ENCODE assay signal across 23 cellular contexts in the genomic region with DNA sequence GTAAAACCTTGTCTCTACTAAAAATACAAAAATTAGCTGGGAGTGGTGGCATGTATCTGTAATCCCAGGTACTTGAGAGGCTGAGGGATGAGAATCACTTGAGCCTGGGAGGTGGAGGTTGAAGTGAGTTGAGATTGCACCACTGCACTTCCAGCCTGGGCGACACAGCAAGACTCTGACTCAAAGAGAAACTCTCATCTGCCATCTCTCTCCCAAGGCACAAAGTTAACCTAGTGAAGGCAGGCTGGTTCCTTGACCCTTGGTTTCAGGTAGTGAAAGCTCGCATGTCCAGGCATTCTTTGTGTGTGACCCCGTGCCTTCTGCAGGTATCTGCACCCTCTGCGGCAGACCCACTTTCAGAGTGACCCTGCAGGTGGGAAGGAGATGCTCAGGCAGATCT.
DNase-seq lines count a peak whose midpoint lies in the region; ATAC-seq and TF ChIP-seq lines count a peak whose summit lies in the region.
"Had no signal": no experiment of that assay in that cellular context is flagged by ENCODE, and none has a peak within 500 bp of the region (broad histone marks: within the 10 kb centered on the region; RNA-seq: fewer than 3 reads in every experiment).

No MANE protein-coding gene starts in this region.

- no peaks in the 10 kb centered on the region for H3K9me3 Mint-ChIP-seq in activated naive CD4-positive, alpha-beta T cell treated with anti-CD3 and anti-CD28 coated beads for 36 hours
- H3K9me3 Mint-ChIP-seq: neural crest cell had no signal

- no peaks in the 10 kb centered on the region for H3K36me3 ChIP-seq in BLaER1
- H3K36me3 ChIP-seq in MM.1S (replicated peaks; ENCODE audit: insufficient read depth, low read length): no peaks in the 10 kb centered on the region

- H3K4me1 Mint-ChIP-seq in T-helper 17 cell: no peaks in the 10 kb centered on the region
- H3K4me1 Mint-ChIP-seq in activated naive CD4-positive, alpha-beta T cell treated with anti-CD3 and anti-CD28 coated beads for 36 hours (ENCODE audit: low read depth): no peaks in the 10 kb centered on the region
- H3K4me1 Mint-ChIP-seq: neural crest cell had no signal

- H3K4me1 ChIP-seq in BLaER1 (peaks cover 63% of the 10 kb centered on the region), MM.1S (ENCODE audit: low read length) (no peaks in the 10 kb centered on the region)
- H3K4me1 ChIP-seq: psoas muscle had no signal

- no peaks in the 10 kb centered on the region for H3F3A ChIP-seq in MM.1S (ENCODE audit: insufficient read depth, low read length)

- no peaks in the 10 kb centered on the region for H3K9me3 ChIP-seq in BLaER1
- H3K9me3 ChIP-seq in T-helper 17 cell (ENCODE audit: control insufficient read depth, low read length, poor library complexity, severe bottlenecking): no peaks in the 10 kb centered on the region
- no peaks in the 10 kb centered on the region for H3K9me3 ChIP-seq in MM.1S (replicated peaks; ENCODE audit: insufficient read depth, low read length)
- H3K9me3 ChIP-seq: gastroesophageal sphincter, psoas muscle, suprapubic skin had no signal

- H3K4me3 ChIP-seq in BLaER1: no peak overlapping the region
- H3K4me3 ChIP-seq in MM.1S (ENCODE audit: low read length): no peak overlapping the region
- H3K4me3 ChIP-seq: gastroesophageal sphincter, GM23248, psoas muscle, suprapubic skin had no signal

- intact Hi-C loops in activated naive CD4-positive, alpha-beta T cell treated with anti-CD3 and anti-CD28 coated beads for 36 hours (cut with micrococcal nuclease): no loop called here

- peak; percentile 62 for ATAC-seq in GM18907 (IDR thresholded peaks at IDR 0.05; ENCODE audit: unreplicated experiment)
- peak; percentile 47 for ATAC-seq in HG02678 (IDR thresholded peaks at IDR 0.05; ENCODE audit: unreplicated experiment)
- no peak for ATAC-seq in T-helper 17 cell
- ATAC-seq in HG02973 (IDR thresholded peaks at IDR 0.05; ENCODE audit: unreplicated experiment): no peak
- ATAC-seq: activated CD8-positive, alpha-beta memory T cell treated with anti-CD3 and anti-CD28 coated beads, Interleukin-2, amount 10 ng/mL, durations not matched to agents 7 days and 5 days; gastroesophageal sphincter; psoas muscle had no signal

- CTCF ChIA-PET in activated naive CD4-positive, alpha-beta T cell treated with anti-CD3 and anti-CD28 coated beads for 36 hours (lab: Charles Lee): interaction anchor here (1.3 kb wide), 1 partner anchor 49 kb away, joined by 3 read pairs; no protein-coding TSS in a partner anchor

- no peaks in the 10 kb centered on the region for H3K36me3 Mint-ChIP-seq in T-helper 17 cell (ENCODE audit: low read depth)
- H3K36me3 Mint-ChIP-seq in activated naive CD4-positive, alpha-beta T cell treated with anti-CD3 and anti-CD28 coated beads for 36 hours (ENCODE audit: low read depth): no peaks in the 10 kb centered on the region
- H3K36me3 Mint-ChIP-seq: activated CD8-positive, alpha-beta memory T cell treated with anti-CD3 and anti-CD28 coated beads, Interleukin-2, amount 10 ng/mL, durations not matched to agents 7 days and 5 days had no signal

- no peaks in the 10 kb centered on the region for H3K79me2 ChIP-seq in MM.1S (ENCODE audit: low read length)

- H3K27ac ChIP-seq in BLaER1 (peak overlapping the region; percentile 39), MM.1S (ENCODE audit: low read length) (no peak overlapping the region)
- H3K27ac ChIP-seq: gastroesophageal sphincter, GM23248, psoas muscle, suprapubic skin had no signal

- H4K20me1 ChIP-seq in BLaER1: no peaks in the 10 kb centered on the region
- H4K20me1 ChIP-seq in MM.1S (ENCODE audit: insufficient read depth, low read length): no peaks in the 10 kb centered on the region

- TF ChIP-seq CTCF in MM.1S (IDR thresholded peaks at IDR 0.05; ENCODE audit: low read length): no peak

- H3K4me3 Mint-ChIP-seq in T-helper 17 cell: no peak overlapping the region
- H3K4me3 Mint-ChIP-seq in activated naive CD4-positive, alpha-beta T cell treated with anti-CD3 and anti-CD28 coated beads for 36 hours: no peak overlapping the region
- H3K4me3 Mint-ChIP-seq: activated CD8-positive, alpha-beta memory T cell treated with anti-CD3 and anti-CD28 coated beads, Interleukin-2, amount 10 ng/mL, durations not matched to agents 7 days and 5 days; neural crest cell had no signal

- H3K27ac Mint-ChIP-seq in T-helper 17 cell: peak overlapping the region; percentile 27
- H3K27ac Mint-ChIP-seq in activated naive CD4-positive, alpha-beta T cell treated with anti-CD3 and anti-CD28 coated beads for 36 hours: no peak overlapping the region
- H3K27ac Mint-ChIP-seq: activated CD8-positive, alpha-beta memory T cell treated with anti-CD3 and anti-CD28 coated beads, Interleukin-2, amount 10 ng/mL, durations not matched to agents 7 days and 5 days had no signal

- H3K27me3 ChIP-seq in BLaER1 (no peaks in the 10 kb centered on the region), MM.1S (replicated peaks; ENCODE audit: insufficient read depth, low read length) (no peaks in the 10 kb centered on the region)
- H3K27me3 ChIP-seq: gastroesophageal sphincter, suprapubic skin had no signal

- no peak overlapping the region for H2AFZ ChIP-seq in MM.1S (ENCODE audit: low read length)
- H2AFZ ChIP-seq: GM23248 had no signal

- no peaks in the 10 kb centered on the region for H3K9me2 ChIP-seq in MM.1S (replicated peaks; ENCODE audit: insufficient read depth, low read length)

- DNase-seq in T-helper 17 cell: no peak
- DNase-seq in stimulated activated CD4-positive, alpha-beta T cell treated with anti-CD3 and anti-CD28 coated beads, Interleukin-2, amount 100 ng/mL, for 48 hours: no peak
- DNase-seq in MM.1S: no peak
- DNase-seq in activated naive CD4-positive, alpha-beta T cell treated with anti-CD3 and anti-CD28 coated beads for 36 hours: no peak
- DNase-seq: 8988T; activated CD8-positive, alpha-beta memory T cell treated with anti-CD3 and anti-CD28 coated beads, Interleukin-2, amount 10 ng/mL, durations not matched to agents 7 days and 5 days; amygdala; C1 segment of cervical spinal cord; central memory CD4-positive, alpha-beta T cell; Karpas-422; NCI-H1436; NCI-H774; psoas muscle; small intestine; stimulated activated CD8-positive, alpha-beta memory T cell treated with anti-CD3 and anti-CD28 coated beads, Interleukin-4, amount 100 ng/mL, for 48 hours had no signal

- no peak overlapping the region for H3K9ac ChIP-seq in BLaER1
- no peak overlapping the region for H3K9ac ChIP-seq in MM.1S (ENCODE audit: low read length)

- H3K4me2 ChIP-seq in BLaER1 (peak overlapping the region; percentile 73), MM.1S (ENCODE audit: low read depth, low read length) (no peak overlapping the region)

- H3K27me3 Mint-ChIP-seq in T-helper 17 cell: no peaks in the 10 kb centered on the region
- H3K27me3 Mint-ChIP-seq in activated naive CD4-positive, alpha-beta T cell treated with anti-CD3 and anti-CD28 coated beads for 36 hours (ENCODE audit: low read depth): no peaks in the 10 kb centered on the region
- H3K27me3 Mint-ChIP-seq: activated CD8-positive, alpha-beta memory T cell treated with anti-CD3 and anti-CD28 coated beads, Interleukin-2, amount 10 ng/mL, durations not matched to agents 7 days and 5 days had no signal

Comparison
In these comparisons a context has a peak if more than half of its experiments do, and no peak if none do; other contexts are left out.
1. ATAC-seq: peak in GM18907 (single experiment) and HG02678 (single experiment); none in T-helper 17 cell (single experiment) and HG02973 (single experiment).